1 cellular context compared by ENCODE assay signal in genomic region chr2:69188174-69188900, GRCh38.
TF ChIP-seq lines count a peak whose summit lies in the region.

No MANE protein-coding gene starts in this region.

TF ChIP-seq in IMR-90, 13 proteins besides CTCF, POLR2A, EP300 and RAD21 (continued from another document):
- TF ChIP-seq MXI1 (IDR thresholded peaks at IDR 0.05; ENCODE audit: borderline replicate concordance, low read depth, low read length) (no peak), CHD1 (IDR thresholded peaks at IDR 0.05; ENCODE audit: low read depth, low read length) (no peak), FOS (IDR thresholded peaks at IDR 0.05; ENCODE audit: low read depth, low read length) (no peak), USF2 (IDR thresholded peaks at IDR 0.05; ENCODE audit: low read depth, low read length) (no peak), CEBPB (IDR thresholded peaks at IDR 0.05; ENCODE audit: low read depth, low read length) (no peak), RCOR1 (IDR thresholded peaks at IDR 0.05; ENCODE audit: insufficient replicate concordance, low read length) (no peak), ELK1 (IDR thresholded peaks at IDR 0.05; ENCODE audit: borderline replicate concordance, low read depth, low read length) (no peak), RFX5 (IDR thresholded peaks at IDR 0.05; ENCODE audit: low read depth, low read length) (no peak), SMC3 (IDR thresholded peaks at IDR 0.05; ENCODE audit: low read depth, low read length) (no peak), MAZ (IDR thresholded peaks at IDR 0.05; ENCODE audit: borderline replicate concordance, low read depth, low read length) (no peak)
